ENCODE assay signal across 18 cellular contexts in the genomic region with DNA sequence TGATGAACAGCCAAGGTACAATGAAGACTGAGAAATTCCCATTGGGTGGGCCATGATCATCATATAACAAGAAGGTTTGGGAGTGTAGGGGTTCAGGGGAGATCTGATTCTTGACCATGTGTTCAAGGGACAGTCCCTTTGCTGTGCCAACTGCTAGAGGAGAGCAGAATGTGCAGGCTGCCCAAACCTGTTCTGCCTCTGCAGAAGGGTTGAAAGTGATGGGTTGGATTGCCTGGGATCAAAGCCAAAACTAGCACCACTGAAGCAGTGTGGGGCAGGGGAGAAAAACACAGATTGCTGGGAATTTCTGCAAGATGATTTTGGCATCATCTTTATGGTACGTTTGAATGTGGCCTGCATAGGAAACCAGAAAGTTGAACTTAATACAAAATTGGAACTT.
A peak's percentile ranks its signal among the peaks of the same experiment; 100 is the strongest.
DNase-seq lines count a peak whose midpoint lies in the region; ATAC-seq and TF ChIP-seq lines count a peak whose summit lies in the region.
"Had no signal": no experiment of that assay in that cellular context is flagged by ENCODE, and none has a peak within 500 bp of the region (broad histone marks: within the 10 kb centered on the region; RNA-seq: fewer than 3 reads in every experiment).

No MANE protein-coding gene starts in this region.

- H3K27ac ChIP-seq in OCI-LY3 (ENCODE audit: low read length): peak overlapping the region; percentile 77
- H3K27ac ChIP-seq: stomach had no signal

- DNase-seq in activated effector memory CD4-positive, alpha-beta T cell treated with anti-CD3 and anti-CD28 coated beads, Interleukin-2, amount 50 U/mL, for 16 hours: no peak
- no peak for DNase-seq in activated CD4-positive, CD25-positive, alpha-beta regulatory T cell (lab: John Stamatoyannopoulos, UW)
- DNase-seq in AG08395 (ENCODE audit: low spot score): no peak
- DNase-seq: activated CD8-positive, alpha-beta memory T cell treated with anti-CD3 and anti-CD28 coated beads, Interleukin-2, amount 50 U/mL, for 48 hours; activated naive CD4-positive, alpha-beta T cell treated with anti-CD3 and anti-CD28 coated beads, Interleukin-2, amount 10 ng/mL, durations not matched to agents 7 days and 5 days; COR-L47; cortex of kidney; IMR-90; NCI-H2171 treated with DMSO at 0.1 percent for 48 hours; retina; SHP77; stimulated activated CD4-positive, alpha-beta T cell treated with anti-CD3 and anti-CD28 coated beads, Interleukin-15, amount 100 ng/mL, for 24 hours; stomach had no signal

- H3K4me1 ChIP-seq in OCI-LY3 (ENCODE audit: low read length): peaks cover 20% of the 10 kb centered on the region
- H3K4me1 ChIP-seq: stomach had no signal

- no peak for TF ChIP-seq CTCF in OCI-LY3 (IDR thresholded peaks at IDR 0.05; ENCODE audit: low read depth, low read length)

- H3K27me3 ChIP-seq in OCI-LY3 (ENCODE audit: low read depth, low read length): no peaks in the 10 kb centered on the region
- H3K27me3 ChIP-seq: stomach had no signal

- H3K36me3 ChIP-seq in OCI-LY3 (replicated peaks; ENCODE audit: low read depth, low read length): peaks cover 17% of the 10 kb centered on the region
- H3K36me3 ChIP-seq: stomach had no signal

- H3K9me3 ChIP-seq in OCI-LY3 (ENCODE audit: insufficient read depth, low read length): peaks cover 10% of the 10 kb centered on the region
- H3K9me3 ChIP-seq: stomach had no signal

- no peak overlapping the region; the same call in 1 of the 2 replicates for H3K4me3 ChIP-seq in OCI-LY3 (ENCODE audit: low read length)
- H3K4me3 ChIP-seq: stomach had no signal

- no peaks in the 10 kb centered on the region for H4K20me1 ChIP-seq in OCI-LY3 (ENCODE audit: insufficient read depth, low read length)

- peak overlapping the region; percentile 43 for H3K4me2 ChIP-seq in OCI-LY3 (ENCODE audit: low read length)

- peak; percentile 18 for ATAC-seq in GM18499 (IDR thresholded peaks at IDR 0.05; ENCODE audit: insufficient read depth, unreplicated experiment)
- ATAC-seq in GM19463 (IDR thresholded peaks at IDR 0.05; ENCODE audit: unreplicated experiment): peak; percentile 19
- peak; percentile 6 for ATAC-seq in HG02884 (IDR thresholded peaks at IDR 0.05; ENCODE audit: unreplicated experiment)
- ATAC-seq in HG03045 (IDR thresholded peaks at IDR 0.05; ENCODE audit: unreplicated experiment): no peak

- H3K79me2 ChIP-seq in OCI-LY3 (ENCODE audit: low read length): no peaks in the 10 kb centered on the region

- H2AFZ ChIP-seq in OCI-LY3 (ENCODE audit: low read depth, low read length): 0 out of 2 replicates have a peak overlapping the region, but pooled peaks have one; percentile 52

- H3K9ac ChIP-seq in OCI-LY3 (ENCODE audit: low read length): no peak overlapping the region
